ENCODE assay signal across 17 cellular contexts in the genomic region with DNA sequence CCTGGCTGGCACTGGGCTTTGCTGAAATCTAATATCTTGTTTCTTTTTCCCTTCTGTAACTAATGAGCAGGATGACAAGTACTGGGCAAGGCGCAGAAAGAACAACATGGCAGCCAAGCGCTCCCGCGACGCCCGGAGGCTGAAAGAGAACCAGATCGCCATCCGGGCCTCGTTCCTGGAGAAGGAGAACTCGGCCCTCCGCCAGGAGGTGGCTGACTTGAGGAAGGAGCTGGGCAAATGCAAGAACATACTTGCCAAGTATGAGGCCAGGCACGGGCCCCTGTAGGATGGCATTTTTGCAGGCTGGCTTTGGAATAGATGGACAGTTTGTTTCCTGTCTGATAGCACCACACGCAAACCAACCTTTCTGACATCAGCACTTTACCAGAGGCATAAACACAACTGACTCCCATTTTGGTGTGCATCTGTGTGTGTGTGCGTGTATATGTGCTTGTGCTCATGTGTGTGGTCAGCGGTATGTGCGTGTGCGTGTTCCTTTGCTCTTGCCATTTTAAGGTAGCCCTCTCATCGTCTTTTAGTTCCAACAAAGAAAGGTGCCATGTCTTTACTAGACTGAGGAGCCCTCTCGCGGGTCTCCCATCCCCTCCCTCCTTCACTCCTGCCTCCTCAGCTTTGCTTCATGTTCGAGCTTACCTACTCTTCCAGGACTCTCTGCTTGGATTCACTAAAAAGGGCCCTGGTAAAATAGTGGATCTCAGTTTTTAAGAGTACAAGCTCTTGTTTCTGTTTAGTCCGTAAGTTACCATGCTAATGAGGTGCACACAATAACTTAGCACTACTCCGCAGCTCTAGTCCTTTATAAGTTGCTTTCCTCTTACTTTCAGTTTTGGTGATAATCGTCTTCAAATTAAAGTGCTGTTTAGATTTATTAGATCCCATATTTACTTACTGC. TPM values are rescaled to one million over a fixed set of nuclear protein-coding genes. Genes with fewer than 3 reads are reported as not detected.
DNase-seq lines count a peak whose midpoint lies in the region; ATAC-seq and TF ChIP-seq lines count a peak whose summit lies in the region.
"Had no signal": no experiment of that assay in that cellular context is flagged by ENCODE, and none has a peak within 500 bp of the region (broad histone marks: within the 10 kb centered on the region; RNA-seq: fewer than 3 reads in every experiment).

No MANE protein-coding gene starts in this region.

- H3F3A ChIP-seq in SK-N-SH (replicated peaks; ENCODE audit: insufficient read depth), result no peaks in the 10 kb centered on the region

- TF ChIP-seq EP300 in SK-N-SH (IDR thresholded peaks at IDR 0.05; ENCODE audit: borderline replicate concordance in 1 of 2, low read depth in 1 of 2, low read length in 1 of 2), result no peak

- 77% methylated on average over 24 of the region's 24 CpGs for WGBS in SK-N-SH (ENCODE audit: low lambda C conversion rate)
- 51 to 74% methylated on average over 24 of the region's 24 CpGs for WGBS in esophagus, 2 donors
- 34 to 41% methylated on average over 24 of the region's 24 CpGs for WGBS in aorta, 2 donors

- H3K36me3 ChIP-seq in SK-N-SH (replicated peaks in 1 of 2; ENCODE audit: control insufficient read depth in 1 of 2, insufficient read depth in 2 of 2, low read length in 1 of 2) (no peaks in the 10 kb centered on the region), esophagus (ENCODE audit: control insufficient read depth in 2 of 2, insufficient read depth in 2 of 2, low read length in 1 of 2) (no peaks in the 10 kb centered on the region), aorta (ENCODE audit: control insufficient read depth in 1 of 2, insufficient read depth in 2 of 2, low read length in 1 of 2) (no peaks in the 10 kb centered on the region)

- POLR2A ChIA-PET in SK-N-SH (lab: Yijun Ruan, JAX), result no interaction called here

- no peaks in the 10 kb centered on the region for H4K20me1 ChIP-seq in SK-N-SH (ENCODE audit: insufficient read depth)

- H3K4me1 ChIP-seq in SK-N-SH (ENCODE audit: control insufficient read depth in 1 of 2, insufficient read depth in 2 of 2, low read depth in 1 of 2, low read length in 1 of 2) (no peaks in the 10 kb centered on the region), esophagus (ENCODE audit: control insufficient read depth in 2 of 2, insufficient read depth in 2 of 2, low read length in 1 of 2) (peaks cover 2 to 15% of the 10 kb centered on the region in 2 donors), aorta (ENCODE audit: control insufficient read depth in 1 of 2, insufficient read depth in 2 of 2, low read length in 2 of 2) (no peaks in the 10 kb centered on the region)
- H3K4me1 ChIP-seq: A549, tibial nerve had no signal

- peak; percentile 25 for ATAC-seq in SK-N-SH treated with all-trans-retinoic acid at 6 μM for 48 hours
- peak; percentile 65 for ATAC-seq in aorta (ENCODE audit: low FRiP score)
- ATAC-seq in natural killer cell, result no peak
- ATAC-seq in HG02588 (IDR thresholded peaks at IDR 0.05; ENCODE audit: unreplicated experiment), result no peak
- ATAC-seq: activated CD8-positive, alpha-beta T cell treated with anti-CD3 and anti-CD28 coated beads for 36 hours; activated T-helper 17 cell treated with anti-CD3 and anti-CD28 coated beads, Interleukin-2, amount 50 U/mL, for 72 hours had no signal

- no peaks in the 10 kb centered on the region for H3K9me2 ChIP-seq in SK-N-SH

- H3K36me3 Mint-ChIP-seq in natural killer cell, result no peaks in the 10 kb centered on the region

- no peak overlapping the region for H3K4me2 ChIP-seq in SK-N-SH
- H3K4me2 ChIP-seq: A549 had no signal

- no peak overlapping the region for H2AFZ ChIP-seq in SK-N-SH (ENCODE audit: low read depth)

- TF ChIP-seq CTCF in SK-N-SH (IDR thresholded peaks at IDR 0.05) (no peak), natural killer cell (IDR thresholded peaks at IDR 0.05) (no peak)

- no peaks in the 10 kb centered on the region for H3K9me3 Mint-ChIP-seq in natural killer cell
- H3K9me3 Mint-ChIP-seq: activated CD8-positive, alpha-beta T cell treated with anti-CD3 and anti-CD28 coated beads for 36 hours; activated T-helper 17 cell treated with anti-CD3 and anti-CD28 coated beads, Interleukin-2, amount 50 U/mL, for 72 hours had no signal

- no peak overlapping the region for H3K9ac ChIP-seq in SK-N-SH

- CTCF ChIA-PET in SK-N-SH (lab: Yijun Ruan, JAX), result interaction anchor here (2.2 kb wide), 1 partner anchor 27 kb away, joined by 6 read pairs; no protein-coding TSS in a partner anchor

- TF ChIP-seq RAD21 in SK-N-SH (IDR thresholded peaks at IDR 0.05; ENCODE audit: low read length), result no peak

- no peak overlapping the region for H3K27ac ChIP-seq in SK-N-SH (ENCODE audit: low read depth in 2 of 2, low read length in 1 of 2)
- H3K27ac ChIP-seq in esophagus (ENCODE audit: low read depth in 2 of 2, low read length in 1 of 2), result peak overlapping the region; percentile 87 to 93
- H3K27ac ChIP-seq in aorta (ENCODE audit: low read depth in 1 of 2, low read length in 2 of 2), result peak overlapping the region in 1 of 2 donors; percentile 0
- H3K27ac ChIP-seq: A549, tibial nerve had no signal

- H3K4me3 ChIP-seq in SK-N-SH (ENCODE audit: low read depth in 2 of 2, low read length in 1 of 2) (no peak overlapping the region), esophagus (ENCODE audit: low read depth in 1 of 2, low read length in 2 of 2) (peak overlapping the region; percentile 33 to 49), aorta (ENCODE audit: low read length in 2 of 2) (no peak overlapping the region)
- H3K4me3 ChIP-seq: A549, tibial nerve had no signal

- H3K4me3 Mint-ChIP-seq in natural killer cell, result no peak overlapping the region
- H3K4me3 Mint-ChIP-seq: activated CD8-positive, alpha-beta T cell treated with anti-CD3 and anti-CD28 coated beads for 36 hours; activated T-helper 17 cell treated with anti-CD3 and anti-CD28 coated beads, Interleukin-2, amount 50 U/mL, for 72 hours had no signal

- H3K79me2 ChIP-seq in SK-N-SH (ENCODE audit: insufficient read depth), result no peaks in the 10 kb centered on the region

- H3K9me3 ChIP-seq in SK-N-SH (no peaks in the 10 kb centered on the region), esophagus (ENCODE audit: control insufficient read depth in 2 of 2, insufficient read depth in 1 of 2, low read depth in 1 of 2, low read length in 1 of 2) (peaks cover 0 to 3% of the 10 kb centered on the region in 2 donors), aorta (ENCODE audit: control insufficient read depth, low read length) (no peaks in the 10 kb centered on the region)
- H3K9me3 ChIP-seq: A549, tibial nerve had no signal

- intact Hi-C loops in aorta (cut with DNase I), result no loop called here
- intact Hi-C loops in natural killer cell (cut with micrococcal nuclease), result no loop called here

- peaks cover 0 to 6% of the 10 kb centered on the region in 2 donors for H3K27me3 Mint-ChIP-seq in natural killer cell (ENCODE audit: low read depth in 2 of 2)
- H3K27me3 Mint-ChIP-seq: activated CD8-positive, alpha-beta T cell treated with anti-CD3 and anti-CD28 coated beads for 36 hours; activated T-helper 17 cell treated with anti-CD3 and anti-CD28 coated beads, Interleukin-2, amount 50 U/mL, for 72 hours had no signal

- H3K4me1 Mint-ChIP-seq in natural killer cell, result no peaks in the 10 kb centered on the region
- H3K4me1 Mint-ChIP-seq: activated T-helper 17 cell treated with anti-CD3 and anti-CD28 coated beads, Interleukin-2, amount 50 U/mL, for 72 hours had no signal

- H3K27me3 ChIP-seq in SK-N-SH (ENCODE audit: insufficient read depth), result no peaks in the 10 kb centered on the region
- no peaks in the 10 kb centered on the region for H3K27me3 ChIP-seq in esophagus (ENCODE audit: control insufficient read depth in 1 of 2, insufficient read depth in 2 of 2, low read length in 2 of 2)
- H3K27me3 ChIP-seq in aorta (ENCODE audit: control insufficient read depth in 1 of 2, insufficient read depth in 2 of 2, low read length in 1 of 2), result no peaks in the 10 kb centered on the region
- H3K27me3 ChIP-seq: tibial nerve had no signal

- no peak overlapping the region for H3K27ac Mint-ChIP-seq in natural killer cell
- H3K27ac Mint-ChIP-seq: activated CD8-positive, alpha-beta T cell treated with anti-CD3 and anti-CD28 coated beads for 36 hours; activated T-helper 17 cell treated with anti-CD3 and anti-CD28 coated beads, Interleukin-2, amount 50 U/mL, for 72 hours had no signal

- no peak for DNase-seq in SK-N-SH
- peak; percentile 29 for DNase-seq in mucosa of gallbladder (ENCODE audit: low spot score)
- DNase-seq in aorta, result peak in 1 of 2 donors; percentile 62
- DNase-seq in natural killer cell, result no peak
- no peak for DNase-seq in cerebellar nuclear complex (lab: John Stamatoyannopoulos, UW)
- DNase-seq: activated CD8-positive, alpha-beta T cell treated with anti-CD3 and anti-CD28 coated beads for 36 hours; GDM1; MM.1S; NCI-H2081 had no signal

TF ChIP-seq in SK-N-SH, 30 proteins besides CTCF, POLR2A, EP300 and RAD21 (continues in another document):
- TF ChIP-seq EZH2phosphoT487 (IDR thresholded peaks at IDR 0.05; ENCODE audit: borderline replicate concordance, low read depth), result no peak
- TF ChIP-seq TAF1 (IDR thresholded peaks at IDR 0.05; ENCODE audit: borderline replicate concordance, low read depth, low read length), result no peak
- TF ChIP-seq, protein P1, sequence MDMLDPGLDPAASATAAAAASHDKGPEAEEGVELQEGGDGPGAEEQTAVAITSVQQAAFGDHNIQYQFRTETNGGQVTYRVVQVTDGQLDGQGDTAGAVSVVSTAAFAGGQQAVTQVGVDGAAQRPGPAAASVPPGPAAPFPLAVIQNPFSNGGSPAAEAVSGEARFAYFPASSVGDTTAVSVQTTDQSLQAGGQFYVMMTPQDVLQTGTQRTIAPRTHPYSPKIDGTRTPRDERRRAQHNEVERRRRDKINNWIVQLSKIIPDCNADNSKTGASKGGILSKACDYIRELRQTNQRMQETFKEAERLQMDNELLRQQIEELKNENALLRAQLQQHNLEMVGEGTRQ (IDR thresholded peaks at IDR 0.05; ENCODE audit: borderline replicate concordance, low read depth, low read length), result no peak
- TF ChIP-seq, protein P2, sequence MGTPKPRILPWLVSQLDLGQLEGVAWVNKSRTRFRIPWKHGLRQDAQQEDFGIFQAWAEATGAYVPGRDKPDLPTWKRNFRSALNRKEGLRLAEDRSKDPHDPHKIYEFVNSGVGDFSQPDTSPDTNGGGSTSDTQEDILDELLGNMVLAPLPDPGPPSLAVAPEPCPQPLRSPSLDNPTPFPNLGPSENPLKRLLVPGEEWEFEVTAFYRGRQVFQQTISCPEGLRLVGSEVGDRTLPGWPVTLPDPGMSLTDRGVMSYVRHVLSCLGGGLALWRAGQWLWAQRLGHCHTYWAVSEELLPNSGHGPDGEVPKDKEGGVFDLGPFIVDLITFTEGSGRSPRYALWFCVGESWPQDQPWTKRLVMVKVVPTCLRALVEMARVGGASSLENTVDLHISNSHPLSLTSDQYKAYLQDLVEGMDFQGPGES (IDR thresholded peaks at IDR 0.05; ENCODE audit: low read depth, low read length), result no peak
- no peak for TF ChIP-seq GATA2 (CRISPR knock-in tag; IDR thresholded peaks at IDR 0.05)

RNA-seq across cellular contexts. Expression of a gene that starts 56.1 kb away (rescaled TPM):
- 0.03 and 0.21 TPM in 2 replicates for polyA plus RNA-seq in SK-N-SH (2012; rRNA removed)
- polyA plus RNA-seq in SK-N-SH (2012; cell fraction: cytosol; rRNA removed), result 0.08 and 0.18 TPM in 2 replicates
- 0.21 and 0.22 TPM in 2 replicates for polyA plus RNA-seq in SK-N-SH (2012; cell fraction: nucleus; rRNA removed)
- 10 to 100 TPM in 1 of 2 donors, 1 to 10 TPM in 1; 6.4 to 12.7 TPM for polyA plus RNA-seq in esophagus
- total RNA-seq in mucosa of gallbladder, result 18.3 TPM
- total RNA-seq in aorta, result 10 to 100 TPM in 1 of 2 donors, 1 to 10 TPM in 1; 5.8 to 12.4 TPM
- polyA plus RNA-seq in aorta, result 10 to 100 TPM in 1 of 2 donors, 1 to 10 TPM in 1; 2.0 to 11.8 TPM
- total RNA-seq in natural killer cell, result under 1 TPM; 0.14 to 0.59 (median 0.15) TPM
- total RNA-seq: astrocyte, dermis microvascular lymphatic vessel endothelial cell had no signal

Comparison
In these comparisons a context has a peak if more than half of its experiments do, and no peak if none do; other contexts are left out.
1. ATAC-seq: peak in SK-N-SH treated with all-trans-retinoic acid at 6 μM for 48 hours (single experiment) and aorta (single experiment); none in natural killer cell (0 of 3) and HG02588 (single experiment).
2. H3K27ac ChIP-seq: peak in esophagus (2 of 2); none in SK-N-SH (0 of 2).
3. H3K4me3 ChIP-seq: peak in esophagus (2 of 2); none in SK-N-SH (0 of 2) and aorta (0 of 2).
4. RNA of a gene that starts 56.1 kb away (total RNA-seq): 18.3 TPM in mucosa of gallbladder (single experiment) and 5.8 to 12.4 TPM in aorta; 0.14 to 0.59 TPM in natural killer cell; every median in the first group is over 4 times any median in the second.